1 cellular context compared by ENCODE assay signal in the genomic region with DNA sequence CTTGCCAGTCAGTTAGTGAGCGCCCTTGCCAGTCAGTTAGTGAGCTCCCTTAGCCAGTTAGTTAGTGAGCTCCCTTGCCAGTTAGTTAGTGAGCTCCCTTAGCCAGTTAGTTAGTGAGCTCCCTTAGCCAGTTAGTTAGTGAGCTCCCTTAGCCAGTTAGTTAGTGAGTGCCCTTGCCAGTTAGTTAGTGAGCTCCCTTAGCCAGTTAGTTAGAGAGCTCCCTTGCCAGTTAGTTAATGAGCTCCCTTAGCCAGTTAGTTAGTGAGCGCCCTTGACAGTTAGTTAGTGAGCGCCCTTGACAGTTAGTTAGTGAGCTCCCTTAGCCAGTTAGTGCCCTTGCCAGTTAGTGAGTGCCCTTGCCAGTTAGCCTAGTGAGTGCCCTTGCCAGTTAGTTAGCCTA.
TF ChIP-seq lines count a peak whose summit lies in the region.

No MANE protein-coding gene starts in this region.

TF ChIP-seq in K562, 482 proteins besides CTCF, POLR2A, EP300 and RAD21:
- TF ChIP-seq, protein P1, sequence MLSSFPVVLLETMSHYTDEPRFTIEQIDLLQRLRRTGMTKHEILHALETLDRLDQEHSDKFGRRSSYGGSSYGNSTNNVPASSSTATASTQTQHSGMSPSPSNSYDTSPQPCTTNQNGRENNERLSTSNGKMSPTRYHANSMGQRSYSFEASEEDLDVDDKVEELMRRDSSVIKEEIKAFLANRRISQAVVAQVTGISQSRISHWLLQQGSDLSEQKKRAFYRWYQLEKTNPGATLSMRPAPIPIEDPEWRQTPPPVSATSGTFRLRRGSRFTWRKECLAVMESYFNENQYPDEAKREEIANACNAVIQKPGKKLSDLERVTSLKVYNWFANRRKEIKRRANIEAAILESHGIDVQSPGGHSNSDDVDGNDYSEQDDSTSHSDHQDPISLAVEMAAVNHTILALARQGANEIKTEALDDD (IDR thresholded peaks at IDR 0.05) = peak; percentile 94
